Comparison of ENCODE assay signal across 1 cellular context in genomic region chr2:53028746-53029423, GRCh38.
TF ChIP-seq lines count a peak whose summit lies in the region.

No MANE protein-coding gene starts in this region.

TF ChIP-seq in IMR-90, 13 proteins besides CTCF, POLR2A, EP300 and RAD21 (continued from another document):
- no peak for TF ChIP-seq USF2 (IDR thresholded peaks at IDR 0.05; ENCODE audit: low read depth, low read length)
- TF ChIP-seq SMC3 (IDR thresholded peaks at IDR 0.05; ENCODE audit: low read depth, low read length): no peak
- no peak for TF ChIP-seq MAZ (IDR thresholded peaks at IDR 0.05; ENCODE audit: borderline replicate concordance, low read depth, low read length)
